ENCODE assay signal across 20 cellular contexts in genomic region chr17:82702161-82702932, GRCh38. TPM values are rescaled to one million over a fixed set of nuclear protein-coding genes. Genes with fewer than 3 reads are reported as not detected.
A peak's percentile ranks its signal among the peaks of the same experiment; 100 is the strongest.
DNase-seq lines count a peak whose midpoint lies in the region; ATAC-seq and TF ChIP-seq lines count a peak whose summit lies in the region.
"Had no signal": no experiment of that assay in that cellular context is flagged by ENCODE, and none has a peak within 500 bp of the region (broad histone marks: within the 10 kb centered on the region; RNA-seq: fewer than 3 reads in every experiment).

No MANE protein-coding gene starts in this region.

- peak; percentile 68 for DNase-seq in H7
- peak in 29 of 56 donors; percentile 19 to 85 (median 50) for DNase-seq in amygdala (lab: John Stamatoyannopoulos, UW)
- peak; percentile 42 for DNase-seq in hepatic stellate cell (ENCODE audit: low spot score)
- DNase-seq in activated T-helper 2 cell treated with anti-CD3 and anti-CD28 coated beads, Interferon-gamma antibody, Interleukin-2, Interleukin-4, amounts not matched to agents 10 μg/mL and 5 μg/mL and 100 μg/mL, durations not matched to agents 14 hours and 24 hours and 36 hours (ENCODE audit: low spot score): no peak
- no peak for DNase-seq in DMS153 treated with DMSO at 0.1 percent for 48 hours (lab: John Stamatoyannopoulos, UW; ENCODE audit: unreplicated experiment)
- DNase-seq in stimulated activated CD4-positive, alpha-beta T cell treated with anti-CD3 and anti-CD28 coated beads, Interleukin-2, amount 100 ng/mL, for 48 hours: no peak
- DNase-seq: activated CD8-positive, alpha-beta T cell treated with anti-CD3 and anti-CD28 coated beads, Interleukin-2, amount 10 ng/mL, durations not matched to agents 7 days and 5 days; activated naive CD8-positive, alpha-beta T cell treated with anti-CD3 and anti-CD28 coated beads, Interleukin-2, amount 10 ng/mL, durations not matched to agents 7 days and 5 days; NCI-H1092; NCI-H2171; stimulated activated naive B cell treated with anti-CD40 and anti-IgM and Interleukin-4, amounts not matched to agents 10 μg/mL and 1 μg/mL and 100 μg/mL, for 72 hours had no signal

- H3K27me3 ChIP-seq in H7 (ENCODE audit: control insufficient read depth, insufficient read depth, low read length) (peaks cover 17% of the 10 kb centered on the region), rectal smooth muscle tissue (ENCODE audit: control insufficient read depth, insufficient read depth, low read length) (no peaks in the 10 kb centered on the region)
- H3K27me3 ChIP-seq: tibial nerve had no signal

- H3K27ac ChIP-seq in rectal smooth muscle tissue (ENCODE audit: low read depth, low read length): no peak overlapping the region
- H3K27ac ChIP-seq: BLaER1 treated with 17β-estradiol and CSF1 and Interleukin-3, amounts not matched to agents 10 nM and 100 nM; KMS-11; left lung had no signal

- no peak overlapping the region for H3K4me3 ChIP-seq in H7 (ENCODE audit: insufficient read depth, low read depth, low read length)
- peak overlapping the region; percentile 4 for H3K4me3 ChIP-seq in rectal smooth muscle tissue (ENCODE audit: low read length)
- H3K4me3 ChIP-seq: BLaER1 treated with 17β-estradiol and CSF1 and Interleukin-3, amounts not matched to agents 10 nM and 100 nM; left lung; tibial nerve had no signal

- no peaks in the 10 kb centered on the region for H3K36me3 Mint-ChIP-seq in activated T-helper 2 cell treated with anti-CD3 and anti-CD28 coated beads, Interferon-gamma antibody, Interleukin-2, Interleukin-4, amounts not matched to agents 10 μg/mL and 5 μg/mL and 100 μg/mL, durations not matched to agents 14 hours and 24 hours and 36 hours (ENCODE audit: low read depth)
- H3K36me3 Mint-ChIP-seq: activated naive CD8-positive, alpha-beta T cell treated with anti-CD3 and anti-CD28 coated beads, Interleukin-2, amount 10 ng/mL, durations not matched to agents 7 days and 5 days; stimulated activated naive B cell treated with anti-CD40 and anti-IgM and Interleukin-4, amounts not matched to agents 10 μg/mL and 1 μg/mL and 100 μg/mL, for 72 hours; WTC11 had no signal

- intact Hi-C loops in activated T-helper 2 cell treated with anti-CD3 and anti-CD28 coated beads, Interferon-gamma antibody, Interleukin-2, Interleukin-4, amounts not matched to agents 10 μg/mL and 5 μg/mL and 100 μg/mL, durations not matched to agents 14 hours and 24 hours and 36 hours (cut with micrococcal nuclease): no loop called here

- peaks cover 2% of the 10 kb centered on the region for H3K27me3 Mint-ChIP-seq in activated T-helper 2 cell treated with anti-CD3 and anti-CD28 coated beads, Interferon-gamma antibody, Interleukin-2, Interleukin-4, amounts not matched to agents 10 μg/mL and 5 μg/mL and 100 μg/mL, durations not matched to agents 14 hours and 24 hours and 36 hours (ENCODE audit: low read depth)

- no peak overlapping the region for H3K9ac ChIP-seq in rectal smooth muscle tissue (ENCODE audit: low read length)
- H3K9ac ChIP-seq: BLaER1 treated with 17β-estradiol and CSF1 and Interleukin-3, amounts not matched to agents 10 nM and 100 nM; KMS-11 had no signal

- no peaks in the 10 kb centered on the region for H3K9me3 Mint-ChIP-seq in activated T-helper 2 cell treated with anti-CD3 and anti-CD28 coated beads, Interferon-gamma antibody, Interleukin-2, Interleukin-4, amounts not matched to agents 10 μg/mL and 5 μg/mL and 100 μg/mL, durations not matched to agents 14 hours and 24 hours and 36 hours
- H3K9me3 Mint-ChIP-seq: activated naive CD8-positive, alpha-beta T cell treated with anti-CD3 and anti-CD28 coated beads, Interleukin-2, amount 10 ng/mL, durations not matched to agents 7 days and 5 days; activated T-helper 1 cell treated with anti-CD3 and anti-CD28 coated beads, Interleukin-12 subunit alpha, Interleukin-12 subunit beta, Interleukin-2, Interleukin-4 antibody, amounts not matched to agents 30 ng/mL and 10 ng/mL and 1 ng/mL, durations not matched to agents 14 hours and 24 hours and 36 hours; stimulated activated naive B cell treated with anti-CD40 and anti-IgM and Interleukin-4, amounts not matched to agents 10 μg/mL and 1 μg/mL and 100 μg/mL, for 72 hours; WTC11 had no signal

- no peak overlapping the region for H3K4me3 Mint-ChIP-seq in activated T-helper 2 cell treated with anti-CD3 and anti-CD28 coated beads, Interferon-gamma antibody, Interleukin-2, Interleukin-4, amounts not matched to agents 10 μg/mL and 5 μg/mL and 100 μg/mL, durations not matched to agents 14 hours and 24 hours and 36 hours (ENCODE audit: low read depth)
- H3K4me3 Mint-ChIP-seq: activated CD8-positive, alpha-beta T cell treated with anti-CD3 and anti-CD28 coated beads, Interleukin-2, amount 10 ng/mL, durations not matched to agents 7 days and 5 days; activated naive CD8-positive, alpha-beta T cell treated with anti-CD3 and anti-CD28 coated beads, Interleukin-2, amount 10 ng/mL, durations not matched to agents 7 days and 5 days; activated T-helper 1 cell treated with anti-CD3 and anti-CD28 coated beads, Interleukin-12 subunit alpha, Interleukin-12 subunit beta, Interleukin-2, Interleukin-4 antibody, amounts not matched to agents 30 ng/mL and 10 ng/mL and 1 ng/mL, durations not matched to agents 14 hours and 24 hours and 36 hours; stimulated activated naive B cell treated with anti-CD40 and anti-IgM and Interleukin-4, amounts not matched to agents 10 μg/mL and 1 μg/mL and 100 μg/mL, for 72 hours; WTC11 had no signal

- TF ChIP-seq POLR2A in GM18505 (IDR thresholded peaks at IDR 0.05; ENCODE audit: borderline replicate concordance, extremely low read depth, insufficient read depth, insufficient read length): no peak

- H3K36me3 ChIP-seq in H7 (replicated peaks; ENCODE audit: control insufficient read depth, insufficient read depth, low read length) (no peaks in the 10 kb centered on the region), rectal smooth muscle tissue (ENCODE audit: control insufficient read depth, insufficient read depth, low read length) (no peaks in the 10 kb centered on the region)
- H3K36me3 ChIP-seq: BLaER1 treated with 17β-estradiol and CSF1 and Interleukin-3, amounts not matched to agents 10 nM and 100 nM; left lung; tibial nerve had no signal

- H3K27ac Mint-ChIP-seq in activated T-helper 2 cell treated with anti-CD3 and anti-CD28 coated beads, Interferon-gamma antibody, Interleukin-2, Interleukin-4, amounts not matched to agents 10 μg/mL and 5 μg/mL and 100 μg/mL, durations not matched to agents 14 hours and 24 hours and 36 hours: no peak overlapping the region
- H3K27ac Mint-ChIP-seq: activated CD8-positive, alpha-beta T cell treated with anti-CD3 and anti-CD28 coated beads, Interleukin-2, amount 10 ng/mL, durations not matched to agents 7 days and 5 days; activated naive CD8-positive, alpha-beta T cell treated with anti-CD3 and anti-CD28 coated beads, Interleukin-2, amount 10 ng/mL, durations not matched to agents 7 days and 5 days; activated T-helper 1 cell treated with anti-CD3 and anti-CD28 coated beads, Interleukin-12 subunit alpha, Interleukin-12 subunit beta, Interleukin-2, Interleukin-4 antibody, amounts not matched to agents 30 ng/mL and 10 ng/mL and 1 ng/mL, durations not matched to agents 14 hours and 24 hours and 36 hours; stimulated activated naive B cell treated with anti-CD40 and anti-IgM and Interleukin-4, amounts not matched to agents 10 μg/mL and 1 μg/mL and 100 μg/mL, for 72 hours; WTC11 had no signal

- ATAC-seq in GM18505 (IDR thresholded peaks at IDR 0.05; ENCODE audit: unreplicated experiment): no peak
- ATAC-seq: activated CD8-positive, alpha-beta T cell treated with anti-CD3 and anti-CD28 coated beads, Interleukin-2, amount 10 ng/mL, durations not matched to agents 7 days and 5 days; left lung; stimulated activated naive B cell treated with anti-CD40 and anti-IgM and Interleukin-4, amounts not matched to agents 10 μg/mL and 1 μg/mL and 100 μg/mL, for 72 hours; WTC11 had no signal

- peaks cover under 1% of the 10 kb centered on the region for H3K4me1 ChIP-seq in rectal smooth muscle tissue (ENCODE audit: control insufficient read depth, insufficient read depth, low read length)

- peaks cover 4% of the 10 kb centered on the region for H3K4me1 Mint-ChIP-seq in activated T-helper 2 cell treated with anti-CD3 and anti-CD28 coated beads, Interferon-gamma antibody, Interleukin-2, Interleukin-4, amounts not matched to agents 10 μg/mL and 5 μg/mL and 100 μg/mL, durations not matched to agents 14 hours and 24 hours and 36 hours (ENCODE audit: low read depth)
- H3K4me1 Mint-ChIP-seq: WTC11 had no signal

RNA-seq across cellular contexts. Expression of gene RAB40B, which starts 3.8 kb away (rescaled TPM):
- total RNA-seq in H7 (2014; rRNA removed; shearing (Covaris generic)): 0.85 and 1.7 TPM in 2 replicates
- total RNA-seq in activated T-helper 2 cell treated with anti-CD3 and anti-CD28 coated beads, Interferon-gamma antibody, Interleukin-2, Interleukin-4, amounts not matched to agents 10 μg/mL and 5 μg/mL and 100 μg/mL, durations not matched to agents 14 hours and 24 hours and 36 hours: 4.8 and 5.4 TPM in 2 replicates

RNA-seq across cellular contexts. Expression of gene FN3KRP, which starts 14.2 kb away (rescaled TPM):
- 12.2 and 14.8 TPM in 2 replicates for total RNA-seq in H7 (2014; rRNA removed; shearing (Covaris generic))
- 39.6 and 42.3 TPM in 2 replicates for total RNA-seq in activated T-helper 2 cell treated with anti-CD3 and anti-CD28 coated beads, Interferon-gamma antibody, Interleukin-2, Interleukin-4, amounts not matched to agents 10 μg/mL and 5 μg/mL and 100 μg/mL, durations not matched to agents 14 hours and 24 hours and 36 hours

RNA-seq across cellular contexts. Expression of gene FN3K, which starts 33.1 kb away (rescaled TPM):
- total RNA-seq in H7 (2014; rRNA removed; shearing (Covaris generic)): 3.3 and 3.8 TPM in 2 replicates
- total RNA-seq in activated T-helper 2 cell treated with anti-CD3 and anti-CD28 coated beads, Interferon-gamma antibody, Interleukin-2, Interleukin-4, amounts not matched to agents 10 μg/mL and 5 μg/mL and 100 μg/mL, durations not matched to agents 14 hours and 24 hours and 36 hours: 3.6 and 4.0 TPM in 2 replicates
- total RNA-seq: RPMI7951 had no signal

RNA-seq across cellular contexts. Expression of gene TBCD, which starts 49.5 kb away (rescaled TPM):
- 74.1 and 101 TPM in 2 replicates for total RNA-seq in H7 (2014; rRNA removed; shearing (Covaris generic))
- total RNA-seq in activated T-helper 2 cell treated with anti-CD3 and anti-CD28 coated beads, Interferon-gamma antibody, Interleukin-2, Interleukin-4, amounts not matched to agents 10 μg/mL and 5 μg/mL and 100 μg/mL, durations not matched to agents 14 hours and 24 hours and 36 hours: 120 and 125 TPM in 2 replicates

RNA-seq across cellular contexts. Expression of gene WDR45B, which starts 54.1 kb away (rescaled TPM):
- total RNA-seq in H7 (2014; rRNA removed; shearing (Covaris generic)): 131 and 150 TPM in 2 replicates
- 63.1 and 66.9 TPM in 2 replicates for total RNA-seq in activated T-helper 2 cell treated with anti-CD3 and anti-CD28 coated beads, Interferon-gamma antibody, Interleukin-2, Interleukin-4, amounts not matched to agents 10 μg/mL and 5 μg/mL and 100 μg/mL, durations not matched to agents 14 hours and 24 hours and 36 hours

Comparison
In these comparisons a context has a peak if more than half of its experiments do, and no peak if none do; other contexts are left out.
1. DNase-seq: peak in H7 (single experiment), amygdala (29 of 56) and hepatic stellate cell (single experiment); none in activated T-helper 2 cell treated with anti-CD3 and anti-CD28 coated beads, Interferon-gamma antibody, Interleukin-2, Interleukin-4, amounts not matched to agents 10 μg/mL and 5 μg/mL and 100 μg/mL, durations not matched to agents 14 hours and 24 hours and 36 hours (single experiment), DMS153 treated with DMSO at 0.1 percent for 48 hours (single experiment) and stimulated activated CD4-positive, alpha-beta T cell treated with anti-CD3 and anti-CD28 coated beads, Interleukin-2, amount 100 ng/mL, for 48 hours (0 of 2).